ENCODE assay signal across 9 cellular contexts in the genomic region with DNA sequence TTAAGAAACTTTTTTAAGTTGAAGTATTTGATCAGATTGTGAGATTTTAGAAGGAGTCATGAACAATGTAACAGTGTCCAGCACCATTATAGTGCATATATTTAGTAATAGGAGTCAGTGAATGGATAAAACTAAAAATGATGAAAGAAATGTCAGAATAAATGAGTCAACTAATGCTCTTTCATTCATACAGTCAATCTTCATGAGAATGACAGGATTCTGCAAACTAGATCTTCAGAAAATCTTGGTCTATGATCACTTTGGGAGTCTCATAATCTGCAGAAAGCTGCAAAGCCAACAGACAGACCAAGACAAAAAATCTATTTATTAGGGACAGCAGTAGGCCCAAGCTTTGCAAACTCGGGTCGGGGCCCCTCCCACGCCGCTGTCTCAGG. TPM values are rescaled to one million over a fixed set of nuclear protein-coding genes. Genes with fewer than 3 reads are reported as not detected.
A peak's percentile ranks its signal among the peaks of the same experiment; 100 is the strongest.
DNase-seq lines count a peak whose midpoint lies in the region; ATAC-seq and TF ChIP-seq lines count a peak whose summit lies in the region.
"Had no signal": no experiment of that assay in that cellular context is flagged by ENCODE, and none has a peak within 500 bp of the region (broad histone marks: within the 10 kb centered on the region; RNA-seq: fewer than 3 reads in every experiment).

No MANE protein-coding gene starts in this region.

- BruUV-seq in PC-9 (replicated peaks; lab: Mats Ljungman, UMichigan) = no TSS peak

- no peak for ATAC-seq in activated T-cell treated with anti-CD3 and anti-CD28 coated beads, Interleukin-2, amount 50 U/mL, for 4 hours
- ATAC-seq in body of pancreas = no peak
- no peak for ATAC-seq in lower lobe of right lung
- no peak for ATAC-seq in GM19463 (IDR thresholded peaks at IDR 0.05; ENCODE audit: unreplicated experiment)

- no peaks in the 10 kb centered on the region for H3K9me2 ChIP-seq in PC-9 (ENCODE audit: insufficient read depth)
- H3K9me2 ChIP-seq: SK-N-SH had no signal

- peaks cover 4% of the 10 kb centered on the region for H3K9me3 Mint-ChIP-seq in activated T-cell treated with anti-CD3 and anti-CD28 coated beads, Interleukin-2, amount 50 U/mL, for 4 hours

- TF ChIP-seq POLR2A in body of pancreas (IDR thresholded peaks at IDR 0.05) = no peak

- no peak overlapping the region for H2AFZ ChIP-seq in PC-9

- no peaks in the 10 kb centered on the region for H4K20me1 ChIP-seq in PC-9 (ENCODE audit: insufficient read depth)

- H3K27me3 Mint-ChIP-seq in activated T-cell treated with anti-CD3 and anti-CD28 coated beads, Interleukin-2, amount 50 U/mL, for 4 hours (ENCODE audit: low read depth) = peaks cover 5% of the 10 kb centered on the region

- no peak overlapping the region for H3K4me2 ChIP-seq in PC-9
- H3K4me2 ChIP-seq: SK-N-SH had no signal

- H3K9me3 ChIP-seq in body of pancreas = no peaks in the 10 kb centered on the region
- H3K9me3 ChIP-seq in lower lobe of right lung = no peaks in the 10 kb centered on the region
- H3K9me3 ChIP-seq in thymus (ENCODE audit: control insufficient read depth) = no peaks in the 10 kb centered on the region
- H3K9me3 ChIP-seq in PC-9 (ENCODE audit: insufficient read depth, low read depth) = no peaks in the 10 kb centered on the region
- H3K9me3 ChIP-seq: SK-N-SH had no signal

- H3K36me3 ChIP-seq in body of pancreas (replicated peaks in 1 of 2; ENCODE audit: insufficient read depth in 1 of 2, low read depth in 2 of 2) = no peaks in the 10 kb centered on the region
- H3K36me3 ChIP-seq in lower lobe of right lung = no peaks in the 10 kb centered on the region
- no peaks in the 10 kb centered on the region for H3K36me3 ChIP-seq in thymus (ENCODE audit: control insufficient read depth, insufficient read depth)
- no peaks in the 10 kb centered on the region for H3K36me3 ChIP-seq in PC-9 (ENCODE audit: low read depth)

- H3K27ac ChIP-seq in body of pancreas (peak overlapping the region; percentile 79 to 97 (median 94)), lower lobe of right lung (peak overlapping the region; percentile 96), thymus (ENCODE audit: low read depth) (peak overlapping the region; percentile 85), PC-9 (no peak overlapping the region)

- POLR2A ChIA-PET in PC-9 (lab: Charles Lee; ENCODE audit: unreplicated experiment) = no interaction called here

- H3K4me3 ChIP-seq in body of pancreas (peak overlapping the region; percentile 26 to 39), lower lobe of right lung (peak overlapping the region; percentile 72), thymus (ENCODE audit: low read length) (peak overlapping the region; percentile 90), PC-9 (no peak overlapping the region)

- H3K36me3 Mint-ChIP-seq in activated T-cell treated with anti-CD3 and anti-CD28 coated beads, Interleukin-2, amount 50 U/mL, for 4 hours (ENCODE audit: insufficient read depth) = peaks cover 4% of the 10 kb centered on the region

- H3K79me2 ChIP-seq in PC-9 (ENCODE audit: low read depth) = no peaks in the 10 kb centered on the region

- H3K4me1 ChIP-seq in body of pancreas (peaks cover 11% of the 10 kb centered on the region), lower lobe of right lung (peaks cover 6% of the 10 kb centered on the region), thymus (ENCODE audit: control insufficient read depth, insufficient read depth, low read length) (no peaks in the 10 kb centered on the region), PC-9 (replicated peaks; ENCODE audit: insufficient read depth) (no peaks in the 10 kb centered on the region)

- intact Hi-C loops in body of pancreas (cut with DNase I) (no loop called here), lower lobe of right lung (cut with DNase I) (no loop called here), PC-9 (cut with micrococcal nuclease; ENCODE audit: unreplicated experiment) (no loop called here)

- H3K27me3 ChIP-seq in body of pancreas (no peaks in the 10 kb centered on the region), lower lobe of right lung (ENCODE audit: low read depth) (no peaks in the 10 kb centered on the region), thymus (ENCODE audit: control insufficient read depth, insufficient read depth) (no peaks in the 10 kb centered on the region), PC-9 (ENCODE audit: insufficient read depth, low read depth) (no peaks in the 10 kb centered on the region)

- WGBS in body of pancreas, 2 donors = 4 to 14% methylated on average over 4 of the region's 4 CpGs
- 8% methylated on average over 4 of the region's 4 CpGs for WGBS in thymus

- no peaks in the 10 kb centered on the region for H3F3A ChIP-seq in PC-9 (ENCODE audit: insufficient read depth, low read depth)

- CTCF ChIA-PET in PC-9 (lab: Charles Lee) = no interaction called here

- no peak for TF ChIP-seq CTCF in body of pancreas (IDR thresholded peaks at IDR 0.05)
- no peak for TF ChIP-seq CTCF in lower lobe of right lung (IDR thresholded peaks at IDR 0.05)
- TF ChIP-seq CTCF in PC-9 (conservative IDR thresholded peaks at IDR 0.05) = no peak

- peaks cover 11% of the 10 kb centered on the region for H3K4me1 Mint-ChIP-seq in activated T-cell treated with anti-CD3 and anti-CD28 coated beads, Interleukin-2, amount 50 U/mL, for 4 hours (ENCODE audit: low read depth)

- DNase-seq in activated T-cell treated with anti-CD3 and anti-CD28 coated beads, Interleukin-2, amount 50 U/mL, for 4 hours = no peak
- DNase-seq in activated T-cell treated with anti-CD3 and anti-CD28 coated beads, Interleukin-2, amount 50 U/mL, for 1 hour = no peak
- DNase-seq in body of pancreas (no peak), lower lobe of right lung (no peak), COLO668 (lab: John Stamatoyannopoulos, UW; ENCODE audit: unreplicated experiment) (no peak), PC-9 (no peak)

- peak overlapping the region; percentile 87 for H3K4me3 Mint-ChIP-seq in activated T-cell treated with anti-CD3 and anti-CD28 coated beads, Interleukin-2, amount 50 U/mL, for 4 hours

RNA-seq across cellular contexts. Expression of gene RNLS, which starts 0.7 kb away (rescaled TPM):
- 1 to 10 TPM; 3.4 to 5.5 (median 5.4) TPM for total RNA-seq in activated T-cell treated with anti-CD3 and anti-CD28 coated beads, Interleukin-2, amount 50 U/mL, for 4 hours
- total RNA-seq in body of pancreas = 10 to 100 TPM in 1 of 2 donors, 1 to 10 TPM in 1; 7.9 to 26.5 TPM
- 9.6 TPM for total RNA-seq in lower lobe of right lung
- polyA plus RNA-seq in thymus = 5.0 TPM
- total RNA-seq in PC-9 (2021) = not detected in 2 replicates
- polyA plus RNA-seq: SK-N-SH had no signal

RNA-seq across cellular contexts. Expression of gene LIPJ, which starts 4.2 kb away (rescaled TPM):
- not detected for total RNA-seq in activated T-cell treated with anti-CD3 and anti-CD28 coated beads, Interleukin-2, amount 50 U/mL, for 4 hours
- total RNA-seq in body of pancreas (under 1 TPM in 1 of 2 donors, not detected in 1; 0.99 TPM), lower lobe of right lung (0.09 TPM), PC-9 (2021) (not detected in 2 replicates)
- 0.66 TPM for polyA plus RNA-seq in thymus
- polyA plus RNA-seq: SK-N-SH had no signal
